Comparison of ENCODE assay signal across 8 cellular contexts in genomic region chr5:96702503-96703383, GRCh38. TPM values are rescaled to one million over a fixed set of nuclear protein-coding genes. Genes with fewer than 3 reads are reported as not detected.
DNase-seq lines count a peak whose midpoint lies in the region; ATAC-seq and TF ChIP-seq lines count a peak whose summit lies in the region.

No MANE protein-coding gene starts in this region.

- peak; percentile 47 for ATAC-seq in GM19438 (IDR thresholded peaks at IDR 0.05; ENCODE audit: low read depth, unreplicated experiment)
- peak; percentile 37 for ATAC-seq in HG03558 (IDR thresholded peaks at IDR 0.05; ENCODE audit: extremely low read depth, unreplicated experiment)
- peak; percentile 90 for ATAC-seq in stimulated activated naive CD8-positive, alpha-beta T cell treated with anti-CD3 and anti-CD28 coated beads, Interleukin-15, Interleukin-2, amounts not matched to agents 100 U/mL and 50 U/mL, for 24 hours

- H4K20me1 ChIP-seq in neural cell (ENCODE audit: insufficient read depth), result no peaks in the 10 kb centered on the region

- peak overlapping the region; percentile 66 for H2AFZ ChIP-seq in neural cell (ENCODE audit: low read depth, low read length)

- TF ChIP-seq CTCF in fibroblast of villous mesenchyme (IDR thresholded peaks at IDR 0.05; ENCODE audit: insufficient read depth, low read depth, low read length) (no peak), neural cell (IDR thresholded peaks at IDR 0.05; ENCODE audit: poor library complexity, severe bottlenecking) (no peak)

- no peaks in the 10 kb centered on the region for H3K9me3 ChIP-seq in neural cell (ENCODE audit: low read length)

- H3K27me3 ChIP-seq in neural cell (ENCODE audit: insufficient read depth, low read depth, low read length), result no peaks in the 10 kb centered on the region

- H3K9ac ChIP-seq in neural cell (ENCODE audit: low read length), result peak overlapping the region; percentile 76

- peak; percentile 95 for DNase-seq in CD1c-positive myeloid dendritic cell (ENCODE audit: extremely low spot score)
- DNase-seq in RPMI8226, result peak; percentile 73
- DNase-seq in activated gamma-delta T cell treated with anti-CD3 and anti-CD28 coated beads, Interleukin-2, amount 50 U/mL, for 16 hours (ENCODE audit: low read depth), result peak; percentile 62
- DNase-seq in fibroblast of villous mesenchyme (ENCODE audit: low read depth), result peak; percentile 97
- DNase-seq in stimulated activated naive CD8-positive, alpha-beta T cell treated with anti-CD3 and anti-CD28 coated beads, Interleukin-15, Interleukin-2, amounts not matched to agents 100 U/mL and 50 U/mL, for 24 hours, result peak; percentile 87

- H3K27ac ChIP-seq in neural cell (ENCODE audit: low read length), result peak overlapping the region; percentile 2

- no peak for TF ChIP-seq RAD21 in neural cell (conservative IDR thresholded peaks at IDR 0.05)

- H3K79me2 ChIP-seq in neural cell (replicated peaks; ENCODE audit: insufficient read depth, low read length), result no peaks in the 10 kb centered on the region

- no peaks in the 10 kb centered on the region for H3F3A ChIP-seq in neural cell (ENCODE audit: insufficient read depth, low read length, poor library complexity, severe bottlenecking)

- TF ChIP-seq EP300 in neural cell (conservative IDR thresholded peaks at IDR 0.05; ENCODE audit: poor library complexity, severe bottlenecking), result peak; percentile 62

- H3K36me3 ChIP-seq in neural cell (ENCODE audit: insufficient read depth, low read length), result no peaks in the 10 kb centered on the region

- peak overlapping the region; percentile 72 for H3K4me2 ChIP-seq in neural cell (ENCODE audit: low read length)

- H3K4me3 ChIP-seq in fibroblast of villous mesenchyme (ENCODE audit: low read depth, low read length) (peak overlapping the region; percentile 75), neural cell (ENCODE audit: low read length) (peak overlapping the region; percentile 81)

- H3K9me2 ChIP-seq in neural cell (ENCODE audit: insufficient read depth, low read length), result no peaks in the 10 kb centered on the region

TF ChIP-seq in neural cell, 6 proteins besides CTCF, POLR2A, EP300 and RAD21:
- TF ChIP-seq REST (IDR thresholded peaks at IDR 0.05; ENCODE audit: borderline replicate concordance) (peak; percentile 37), SMC3 (conservative IDR thresholded peaks at IDR 0.05; ENCODE audit: poor library complexity) (peak; percentile 15), EZH2 (IDR thresholded peaks at IDR 0.05; ENCODE audit: borderline replicate concordance, insufficient read depth, low read length, poor library complexity, severe bottlenecking) (no peak), MXI1 (conservative IDR thresholded peaks at IDR 0.05; ENCODE audit: poor library complexity, severe bottlenecking) (peak; percentile 57), TAF1 (IDR thresholded peaks at IDR 0.05; ENCODE audit: low read depth) (no peak), POLR2AphosphoS5 (IDR thresholded peaks at IDR 0.05) (peak; percentile 57)

RNA-seq across cellular contexts. Expression of gene CAST, which starts 40.6 kb away (rescaled TPM):
- total RNA-seq in fibroblast of villous mesenchyme, result 160 and 200 TPM in 2 replicates
- polyA plus RNA-seq in neural cell, result 7.3 and 8.4 TPM in 2 replicates
- 13.1 and 20.0 TPM in 2 replicates for polyA minus RNA-seq in neural cell

Comparison
In these comparisons a context has a peak if more than half of its experiments do, and no peak if none do; other contexts are left out.
1. Peak in every context shown above with its lines: DNase-seq, ATAC-seq, H3K4me3 ChIP-seq and H3K27ac ChIP-seq.
2. ATAC-seq: peak in every context shown above with its lines; median percentile 90 in stimulated activated naive CD8-positive, alpha-beta T cell treated with anti-CD3 and anti-CD28 coated beads, Interleukin-15, Interleukin-2, amounts not matched to agents 100 U/mL and 50 U/mL, for 24 hours; 47 in GM19438; 37 in HG03558.